In the genomic region with DNA sequence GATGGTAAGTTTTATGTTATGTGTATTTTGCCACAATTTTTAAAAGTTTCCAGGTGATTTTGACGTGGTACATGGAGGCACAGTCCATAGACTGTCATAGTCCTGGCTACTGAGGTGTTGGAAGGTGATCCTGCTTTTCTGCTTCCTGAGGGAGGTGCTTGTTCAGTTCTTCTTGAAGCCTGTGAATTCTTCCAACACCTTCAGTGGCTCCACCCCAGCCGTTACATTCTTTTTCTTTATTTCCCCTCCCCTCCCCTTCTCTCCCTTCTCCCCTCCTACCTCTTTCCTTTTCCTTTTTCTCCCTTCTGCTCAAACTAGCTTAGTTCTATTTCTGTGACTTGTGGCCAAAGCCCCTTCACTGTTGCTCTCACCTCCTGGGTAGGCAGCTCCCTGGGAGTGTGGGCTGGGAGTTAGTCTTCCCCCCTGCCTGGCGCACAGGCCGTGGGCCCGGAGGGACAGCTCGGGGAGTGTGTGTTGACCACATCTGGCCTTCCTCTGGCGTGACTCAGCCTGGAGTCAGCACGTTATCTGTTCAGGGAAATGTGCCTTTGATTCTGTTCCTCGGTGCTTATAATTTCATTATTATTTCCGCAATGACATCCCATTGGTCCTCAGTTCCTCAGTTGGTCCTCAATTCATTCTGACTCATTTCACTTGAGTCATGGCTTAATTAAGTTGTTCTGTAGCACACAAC, we compare ENCODE assay signal across 9 cellular contexts.
DNase-seq lines count a peak whose midpoint lies in the region; ATAC-seq and TF ChIP-seq lines count a peak whose summit lies in the region.
"Had no signal": no experiment of that assay in that cellular context is flagged by ENCODE, and none has a peak within 500 bp of the region (broad histone marks: within the 10 kb centered on the region; RNA-seq: fewer than 3 reads in every experiment).

No MANE protein-coding gene starts in this region.

- peak overlapping the region; percentile 30 for H3K4ac ChIP-seq in IMR-90 (ENCODE audit: low read depth, low read length)

- ATAC-seq in IMR-90 (ENCODE audit: low read depth) (peak; percentile 99), HG03025 (IDR thresholded peaks at IDR 0.05; ENCODE audit: low FRiP score, unreplicated experiment) (no peak)

- H3K9me3 Mint-ChIP-seq in mesothelial cell of epicardium: peaks cover 65% of the 10 kb centered on the region

- H3K4me3 ChIP-seq in AG09309 (ENCODE audit: control insufficient read depth, low read depth, low read length): no peak overlapping the region
- H3K4me3 ChIP-seq in IMR-90 (ENCODE audit: insufficient read depth, low read depth, low read length): no peak overlapping the region

- no TSS peak for BruUV-seq in IMR-90 (replicated peaks; lab: Mats Ljungman, UMichigan)

- peaks cover 6% of the 10 kb centered on the region for H3K4me1 ChIP-seq in IMR-90 (ENCODE audit: control insufficient read depth, insufficient read depth, low read length)

- peaks cover 14% of the 10 kb centered on the region for H3K36me3 Mint-ChIP-seq in mesothelial cell of epicardium

- H2AFZ ChIP-seq in IMR-90 (replicated peaks; ENCODE audit: low read length, poor library complexity): peak overlapping the region; percentile 37

- 0 out of 3 replicates have a peak overlapping the region, but pooled peaks have one; percentile 1 for H2BK15ac ChIP-seq in IMR-90 (ENCODE audit: low read depth, low read length)

- peak overlapping the region; percentile 52 for H2BK120ac ChIP-seq in IMR-90 (ENCODE audit: low read depth, low read length)

- H3K56ac ChIP-seq in IMR-90 (ENCODE audit: extremely low read depth, insufficient read depth, low read length): peak overlapping the region; percentile 14; the same call in 1 of the 2 replicates

- no peak overlapping the region for H2AK5ac ChIP-seq in IMR-90 (ENCODE audit: low read depth, low read length)

- no peaks in the 10 kb centered on the region for H3K27me3 ChIP-seq in IMR-90 (ENCODE audit: control insufficient read depth, insufficient read depth, low read length)

- no peaks in the 10 kb centered on the region for H3K79me1 ChIP-seq in IMR-90 (ENCODE audit: low read depth in 1 of 2, low read length in 2 of 2)

- peak overlapping the region in 1 of 2 experiments; percentile 32; a peak in 1 of 4 replicates for H4K8ac ChIP-seq in IMR-90 (ENCODE audit: low read depth in 2 of 2, low read length in 2 of 2)

- no peak overlapping the region for H3K23ac ChIP-seq in IMR-90 (ENCODE audit: low read depth, low read length)

- H3K4me1 Mint-ChIP-seq in mesothelial cell of epicardium: no peaks in the 10 kb centered on the region

- H3K14ac ChIP-seq in IMR-90 (replicated peaks; ENCODE audit: low read depth, low read length): no peak overlapping the region

- H3K27ac Mint-ChIP-seq in mesothelial cell of epicardium: no peak overlapping the region

- H3K27me3 Mint-ChIP-seq in mesothelial cell of epicardium (ENCODE audit: low read depth): no peaks in the 10 kb centered on the region

- TF ChIP-seq CTCF in AG09309 (IDR thresholded peaks at IDR 0.05; ENCODE audit: control insufficient read depth, insufficient read depth, low read depth, low read length, missing control alignments) (no peak), IMR-90 (conservative IDR thresholded peaks at IDR 0.05; ENCODE audit: low read depth, low read length) (no peak), mesothelial cell of epicardium (IDR thresholded peaks at IDR 0.05; ENCODE audit: unreplicated experiment) (no peak)

- peak overlapping the region; percentile 67 for H2BK5ac ChIP-seq in IMR-90 (ENCODE audit: low read depth, low read length, poor library complexity, severe bottlenecking)

- CTCF ChIA-PET in IMR-90 (lab: Yijun Ruan, JAX): interaction anchor here (0.7 kb wide), 1 partner anchor 128 kb away, joined by 4 read pairs; no protein-coding TSS in a partner anchor

- peak; percentile 86 for DNase-seq in AG09309 (ENCODE audit: low read depth)
- peak; percentile 96 for DNase-seq in IMR-90
- DNase-seq in amniotic epithelial cell (ENCODE audit: low read depth): peak; percentile 79
- peak; percentile 75 for DNase-seq in kidney tubule cell (ENCODE audit: low spot score)
- no peak for DNase-seq in mesothelial cell of epicardium (ENCODE audit: low spot score in 2 of 2, unreplicated experiment in 2 of 2)
- DNase-seq in occipital lobe (lab: John Stamatoyannopoulos, UW): no peak
- no peak for DNase-seq in ACHN
- DNase-seq: WERI-Rb-1 had no signal

- TF ChIP-seq POLR2A in IMR-90 (IDR thresholded peaks at IDR 0.05; ENCODE audit: low read depth, low read length): no peak

- dilution Hi-C loops in IMR-90 (cut with HindIII; ENCODE audit: low sequenced_read_pairs, unreplicated experiment): no loop called here

- H3K4me3 Mint-ChIP-seq in mesothelial cell of epicardium: no peak overlapping the region

- H4K5ac ChIP-seq in IMR-90 (ENCODE audit: low read depth, low read length): peak overlapping the region; percentile 56; the same call in 1 of the 2 replicates

- 10% methylated on average over 4 of the region's 10 CpGs; no CpG with 5 or more reads in 1 of the 2 experiments for WGBS in IMR-90 (ENCODE audit: extremely low coverage in 2 of 2, insufficient read length in 1 of 2), 2 experiments

- no peak overlapping the region for H2AK9ac ChIP-seq in IMR-90 (replicated peaks; ENCODE audit: low read depth, low read length, poor library complexity)

- POLR2A ChIA-PET in IMR-90 (lab: Charles Lee; ENCODE audit: unreplicated experiment): no interaction called here

- H3K36me3 ChIP-seq in IMR-90 (ENCODE audit: control insufficient read depth, insufficient read depth, low read length): no peaks in the 10 kb centered on the region
- H3K36me3 ChIP-seq: WERI-Rb-1 had no signal

- H3K27ac ChIP-seq in IMR-90 (ENCODE audit: insufficient read depth, low read length): peak overlapping the region; percentile 28; the same call in 1 of the 2 replicates
- H3K27ac ChIP-seq: WERI-Rb-1 had no signal

- intact Hi-C loops in IMR-90 (cut with micrococcal nuclease): no loop called here

- no peak for TF ChIP-seq RAD21 in IMR-90 (IDR thresholded peaks at IDR 0.05; ENCODE audit: low read length)

- in situ Hi-C loops in IMR-90 (cut with MboI; ENCODE audit: low sequenced_read_pairs): no loop called here
- in situ Hi-C loops in ACHN (cut with HindIII; ENCODE audit: low pct_ligation_motif_present, low pct_unique_long_range_greater_than_20kb, low sequenced_read_pairs): no loop called here

- H3K18ac ChIP-seq in IMR-90 (ENCODE audit: low read depth, low read length): peak overlapping the region; percentile 75; the same call in 1 of the 2 replicates

- peak overlapping the region; percentile 11; the same call in 1 of the 2 replicates for H3K4me2 ChIP-seq in IMR-90 (ENCODE audit: low read depth, low read length)

- peaks cover 7% of the 10 kb centered on the region; the same call in 1 of the 2 replicates for H3K9me3 ChIP-seq in IMR-90 (ENCODE audit: control insufficient read depth, insufficient read depth, low read length)

- no peaks in the 10 kb centered on the region for H4K20me1 ChIP-seq in IMR-90 (ENCODE audit: insufficient read depth, low read length)

- H4K91ac ChIP-seq in IMR-90 (ENCODE audit: insufficient read depth, low read depth, low read length): peak overlapping the region; percentile 11; the same call in 1 of the 2 replicates

- H3K9ac ChIP-seq in IMR-90 (ENCODE audit: low read depth, low read length): peak overlapping the region; percentile 4; the same call in 1 of the 2 replicates

- H2BK20ac ChIP-seq in IMR-90 (ENCODE audit: low read depth, low read length): peak overlapping the region; percentile 10

- H3K9me1 ChIP-seq in IMR-90 (ENCODE audit: insufficient read depth, low read length): peaks cover 6% of the 10 kb centered on the region

TF ChIP-seq in IMR-90, 13 proteins besides CTCF, POLR2A, EP300 and RAD21:
- TF ChIP-seq, protein P1, sequence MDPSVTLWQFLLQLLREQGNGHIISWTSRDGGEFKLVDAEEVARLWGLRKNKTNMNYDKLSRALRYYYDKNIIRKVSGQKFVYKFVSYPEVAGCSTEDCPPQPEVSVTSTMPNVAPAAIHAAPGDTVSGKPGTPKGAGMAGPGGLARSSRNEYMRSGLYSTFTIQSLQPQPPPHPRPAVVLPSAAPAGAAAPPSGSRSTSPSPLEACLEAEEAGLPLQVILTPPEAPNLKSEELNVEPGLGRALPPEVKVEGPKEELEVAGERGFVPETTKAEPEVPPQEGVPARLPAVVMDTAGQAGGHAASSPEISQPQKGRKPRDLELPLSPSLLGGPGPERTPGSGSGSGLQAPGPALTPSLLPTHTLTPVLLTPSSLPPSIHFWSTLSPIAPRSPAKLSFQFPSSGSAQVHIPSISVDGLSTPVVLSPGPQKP (IDR thresholded peaks at IDR 0.05; ENCODE audit: borderline replicate concordance, low read depth, low read length): no peak
- TF ChIP-seq MXI1 (IDR thresholded peaks at IDR 0.05; ENCODE audit: borderline replicate concordance, low read depth, low read length) (0 out of 2 replicates have a peak, but pooled peaks have one; percentile 23), CEBPB (IDR thresholded peaks at IDR 0.05; ENCODE audit: low read depth, low read length) (no peak), BHLHE40 (IDR thresholded peaks at IDR 0.05; ENCODE audit: low read depth, low read length) (peak; percentile 89), NFE2L2 (IDR thresholded peaks at IDR 0.05; ENCODE audit: low read depth, low read length) (no peak), RFX5 (IDR thresholded peaks at IDR 0.05; ENCODE audit: low read depth, low read length) (no peak), SMC3 (IDR thresholded peaks at IDR 0.05; ENCODE audit: low read depth, low read length) (0 out of 2 replicates have a peak, but pooled peaks have one; percentile 5), FOS (IDR thresholded peaks at IDR 0.05; ENCODE audit: low read depth, low read length) (peak; percentile 95), CHD1 (IDR thresholded peaks at IDR 0.05; ENCODE audit: low read depth, low read length) (no peak), MAFK (IDR thresholded peaks at IDR 0.05; ENCODE audit: low read depth, low read length) (no peak), MAZ (IDR thresholded peaks at IDR 0.05; ENCODE audit: borderline replicate concordance, low read depth, low read length) (peak; percentile 58; the same call in 1 of the 2 replicates), RCOR1 (IDR thresholded peaks at IDR 0.05; ENCODE audit: insufficient replicate concordance, low read length) (peak; percentile 31)
- TF ChIP-seq, protein P2, sequence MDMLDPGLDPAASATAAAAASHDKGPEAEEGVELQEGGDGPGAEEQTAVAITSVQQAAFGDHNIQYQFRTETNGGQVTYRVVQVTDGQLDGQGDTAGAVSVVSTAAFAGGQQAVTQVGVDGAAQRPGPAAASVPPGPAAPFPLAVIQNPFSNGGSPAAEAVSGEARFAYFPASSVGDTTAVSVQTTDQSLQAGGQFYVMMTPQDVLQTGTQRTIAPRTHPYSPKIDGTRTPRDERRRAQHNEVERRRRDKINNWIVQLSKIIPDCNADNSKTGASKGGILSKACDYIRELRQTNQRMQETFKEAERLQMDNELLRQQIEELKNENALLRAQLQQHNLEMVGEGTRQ (IDR thresholded peaks at IDR 0.05; ENCODE audit: low read depth, low read length): peak; percentile 85

Comparison
In these comparisons a context has a peak if more than half of its experiments do, and no peak if none do; other contexts are left out.
1. DNase-seq: peak in AG09309 (single experiment), IMR-90 (single experiment), amniotic epithelial cell (single experiment) and kidney tubule cell (single experiment); none in mesothelial cell of epicardium (0 of 2), occipital lobe (single experiment) and ACHN (single experiment).